In the genomic region with DNA sequence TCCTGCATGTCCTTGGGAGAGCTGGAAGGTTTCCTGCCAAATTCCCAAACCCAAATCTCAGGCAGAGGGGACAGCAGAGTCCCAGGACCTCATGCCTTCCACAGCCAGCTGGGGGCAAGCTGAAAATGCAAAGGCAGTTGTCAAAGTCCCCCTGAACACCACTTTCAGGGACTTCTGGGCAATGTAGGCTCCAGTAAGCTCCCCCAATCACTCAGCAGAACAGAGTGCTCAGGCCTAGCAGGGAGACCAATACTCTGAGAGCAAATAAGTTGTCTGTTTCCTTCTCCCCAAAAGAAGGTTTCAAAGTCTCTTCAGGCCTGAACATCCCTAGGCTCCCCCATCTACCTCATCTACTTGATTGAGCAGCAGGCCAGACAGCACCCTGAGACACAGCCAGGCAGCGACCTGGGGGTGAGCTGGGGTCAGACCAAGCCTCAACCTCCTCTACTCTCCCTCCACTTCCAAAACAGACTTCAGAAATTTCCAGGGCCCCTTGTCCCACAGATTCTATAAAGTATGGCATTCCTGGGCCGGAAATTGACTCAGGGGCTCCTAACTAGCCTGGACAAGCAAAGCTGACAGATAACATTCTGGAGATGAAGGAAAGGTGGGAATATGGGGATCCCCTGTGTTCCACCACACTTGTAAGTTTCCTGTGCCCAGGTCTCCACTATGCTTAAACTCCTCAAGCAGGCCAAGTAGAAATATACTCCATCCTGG, we compare ENCODE assay signal across 9 cellular contexts. TPM values are rescaled to one million over a fixed set of nuclear protein-coding genes. Genes with fewer than 3 reads are reported as not detected.
DNase-seq lines count a peak whose midpoint lies in the region; ATAC-seq and TF ChIP-seq lines count a peak whose summit lies in the region.
"Had no signal": no experiment of that assay in that cellular context is flagged by ENCODE, and none has a peak within 500 bp of the region (broad histone marks: within the 10 kb centered on the region; RNA-seq: fewer than 3 reads in every experiment).

No MANE protein-coding gene starts in this region.

- H3K27ac Mint-ChIP-seq in T-cell, result peak overlapping the region; percentile 82 to 85

- H3K4me1 Mint-ChIP-seq in T-cell, result peaks cover 70 to 73% (median 71%) of the 10 kb centered on the region in 3 donors

- no peaks in the 10 kb centered on the region for H3K9me3 Mint-ChIP-seq in T-cell

- peak overlapping the region; percentile 32 for H3K9ac ChIP-seq in rectal smooth muscle tissue (ENCODE audit: low read length)

- CTCF ChIA-PET in T-cell (lab: Charles Lee), result interaction anchor here (0.6 to 1.2 kb wide), 3 partner anchors 13 to 94 kb away, joined by 3 read pairs; no protein-coding TSS in a partner anchor

- ATAC-seq in T-cell (replicated peaks in 1 of 4) (no peak), GM19452 (IDR thresholded peaks at IDR 0.05; ENCODE audit: unreplicated experiment) (no peak)

- peak overlapping the region; percentile 84 for H3K4me3 ChIP-seq in GM06990 (replicated peaks; ENCODE audit: low read depth, low read length)
- peak overlapping the region; percentile 74 for H3K4me3 ChIP-seq in fibroblast of pulmonary artery (replicated peaks; ENCODE audit: low read depth, low read length)
- H3K4me3 ChIP-seq in rectal smooth muscle tissue (ENCODE audit: low read length), result peak overlapping the region; percentile 80

- H3K27ac ChIP-seq in rectal smooth muscle tissue (ENCODE audit: low read depth, low read length), result peak overlapping the region; percentile 88

- no peak for TF ChIP-seq CTCF in GM06990 (IDR thresholded peaks at IDR 0.05; ENCODE audit: insufficient read depth, low read length, poor library complexity, severe bottlenecking)
- no peak for TF ChIP-seq CTCF in fibroblast of pulmonary artery (IDR thresholded peaks at IDR 0.05; ENCODE audit: low read length, missing control alignments)

- H3K27me3 Mint-ChIP-seq in T-cell, result no peaks in the 10 kb centered on the region

- POLR2A ChIA-PET in T-cell (lab: Charles Lee), result interaction anchor here in 1 of 2 donors (2.4 kb wide), 1 partner anchor 12 kb away, joined by 14 read pairs; no protein-coding TSS in a partner anchor

- H3K36me3 ChIP-seq in GM06990 (ENCODE audit: control insufficient read depth, insufficient read depth, low read length) (peaks cover 7% of the 10 kb centered on the region), rectal smooth muscle tissue (ENCODE audit: control insufficient read depth, insufficient read depth, low read length) (no peaks in the 10 kb centered on the region)

- DNase-seq in GM06990 (ENCODE audit: extremely low read depth, insufficient read length) (no peak), T-cell (no peak), fibroblast of pulmonary artery (ENCODE audit: low read depth) (no peak), HuH-7 (ENCODE audit: low spot score) (no peak), NCI-H1694 treated with DMSO at 0.1 percent for 48 hours (lab: John Stamatoyannopoulos, UW) (no peak)
- DNase-seq in activated CD8-positive, alpha-beta memory T cell treated with anti-CD3 and anti-CD28 coated beads for 24 hours, result no peak
- DNase-seq: NCI-H510A had no signal

- H3K4me3 Mint-ChIP-seq in T-cell, result peak overlapping the region; percentile 84 to 93 (median 86)

- H3K27me3 ChIP-seq in GM06990 (replicated peaks; ENCODE audit: control insufficient read depth, insufficient read depth, low read length) (no peaks in the 10 kb centered on the region), rectal smooth muscle tissue (ENCODE audit: control insufficient read depth, insufficient read depth, low read length) (no peaks in the 10 kb centered on the region)

- H3K4me1 ChIP-seq in rectal smooth muscle tissue (ENCODE audit: control insufficient read depth, insufficient read depth, low read length), result peaks cover 39% of the 10 kb centered on the region

- peaks cover 4% of the 10 kb centered on the region for H3K36me3 Mint-ChIP-seq in T-cell

RNA-seq across cellular contexts. Expression of a gene that starts 1.9 kb away (rescaled TPM):
- total RNA-seq in T-cell, result 10 to 100 TPM; 14.6 to 24.4 (median 18.5) TPM
